Comparison of ENCODE assay signal across 1 cellular context in genomic region chr6:88908598-88909548, GRCh38.
TF ChIP-seq lines count a peak whose summit lies in the region.

No MANE protein-coding gene starts in this region.

TF ChIP-seq in K562, 482 proteins besides CTCF, POLR2A, EP300 and RAD21:
- TF ChIP-seq, protein P1, sequence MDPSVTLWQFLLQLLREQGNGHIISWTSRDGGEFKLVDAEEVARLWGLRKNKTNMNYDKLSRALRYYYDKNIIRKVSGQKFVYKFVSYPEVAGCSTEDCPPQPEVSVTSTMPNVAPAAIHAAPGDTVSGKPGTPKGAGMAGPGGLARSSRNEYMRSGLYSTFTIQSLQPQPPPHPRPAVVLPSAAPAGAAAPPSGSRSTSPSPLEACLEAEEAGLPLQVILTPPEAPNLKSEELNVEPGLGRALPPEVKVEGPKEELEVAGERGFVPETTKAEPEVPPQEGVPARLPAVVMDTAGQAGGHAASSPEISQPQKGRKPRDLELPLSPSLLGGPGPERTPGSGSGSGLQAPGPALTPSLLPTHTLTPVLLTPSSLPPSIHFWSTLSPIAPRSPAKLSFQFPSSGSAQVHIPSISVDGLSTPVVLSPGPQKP (CRISPR knock-in tag; IDR thresholded peaks at IDR 0.05) = no peak
- TF ChIP-seq TFE3 (CRISPR knock-in tag; IDR thresholded peaks at IDR 0.05) (no peak), KLF13 (tag; IDR thresholded peaks at IDR 0.05; ENCODE audit: borderline replicate concordance, low read depth) (no peak), CAMTA2 (CRISPR knock-in tag; conservative IDR thresholded peaks at IDR 0.05) (no peak), ZNF217 (CRISPR knock-in tag; IDR thresholded peaks at IDR 0.05) (no peak), ZBTB34 (CRISPR knock-in tag; IDR thresholded peaks at IDR 0.05) (no peak), ZNF140 (CRISPR knock-in tag; IDR thresholded peaks at IDR 0.05) (no peak), ZNF133 (CRISPR knock-in tag; IDR thresholded peaks at IDR 0.05) (no peak), PCBP2 (IDR thresholded peaks at IDR 0.05; ENCODE audit: low read depth, low read length, poor library complexity, severe bottlenecking) (no peak)
- TF ChIP-seq, protein P2, sequence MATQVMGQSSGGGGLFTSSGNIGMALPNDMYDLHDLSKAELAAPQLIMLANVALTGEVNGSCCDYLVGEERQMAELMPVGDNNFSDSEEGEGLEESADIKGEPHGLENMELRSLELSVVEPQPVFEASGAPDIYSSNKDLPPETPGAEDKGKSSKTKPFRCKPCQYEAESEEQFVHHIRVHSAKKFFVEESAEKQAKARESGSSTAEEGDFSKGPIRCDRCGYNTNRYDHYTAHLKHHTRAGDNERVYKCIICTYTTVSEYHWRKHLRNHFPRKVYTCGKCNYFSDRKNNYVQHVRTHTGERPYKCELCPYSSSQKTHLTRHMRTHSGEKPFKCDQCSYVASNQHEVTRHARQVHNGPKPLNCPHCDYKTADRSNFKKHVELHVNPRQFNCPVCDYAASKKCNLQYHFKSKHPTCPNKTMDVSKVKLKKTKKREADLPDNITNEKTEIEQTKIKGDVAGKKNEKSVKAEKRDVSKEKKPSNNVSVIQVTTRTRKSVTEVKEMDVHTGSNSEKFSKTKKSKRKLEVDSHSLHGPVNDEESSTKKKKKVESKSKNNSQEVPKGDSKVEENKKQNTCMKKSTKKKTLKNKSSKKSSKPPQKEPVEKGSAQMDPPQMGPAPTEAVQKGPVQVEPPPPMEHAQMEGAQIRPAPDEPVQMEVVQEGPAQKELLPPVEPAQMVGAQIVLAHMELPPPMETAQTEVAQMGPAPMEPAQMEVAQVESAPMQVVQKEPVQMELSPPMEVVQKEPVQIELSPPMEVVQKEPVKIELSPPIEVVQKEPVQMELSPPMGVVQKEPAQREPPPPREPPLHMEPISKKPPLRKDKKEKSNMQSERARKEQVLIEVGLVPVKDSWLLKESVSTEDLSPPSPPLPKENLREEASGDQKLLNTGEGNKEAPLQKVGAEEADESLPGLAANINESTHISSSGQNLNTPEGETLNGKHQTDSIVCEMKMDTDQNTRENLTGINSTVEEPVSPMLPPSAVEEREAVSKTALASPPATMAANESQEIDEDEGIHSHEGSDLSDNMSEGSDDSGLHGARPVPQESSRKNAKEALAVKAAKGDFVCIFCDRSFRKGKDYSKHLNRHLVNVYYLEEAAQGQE (CRISPR knock-in tag; IDR thresholded peaks at IDR 0.05; ENCODE audit: low read depth) = no peak
- TF ChIP-seq, protein P3, sequence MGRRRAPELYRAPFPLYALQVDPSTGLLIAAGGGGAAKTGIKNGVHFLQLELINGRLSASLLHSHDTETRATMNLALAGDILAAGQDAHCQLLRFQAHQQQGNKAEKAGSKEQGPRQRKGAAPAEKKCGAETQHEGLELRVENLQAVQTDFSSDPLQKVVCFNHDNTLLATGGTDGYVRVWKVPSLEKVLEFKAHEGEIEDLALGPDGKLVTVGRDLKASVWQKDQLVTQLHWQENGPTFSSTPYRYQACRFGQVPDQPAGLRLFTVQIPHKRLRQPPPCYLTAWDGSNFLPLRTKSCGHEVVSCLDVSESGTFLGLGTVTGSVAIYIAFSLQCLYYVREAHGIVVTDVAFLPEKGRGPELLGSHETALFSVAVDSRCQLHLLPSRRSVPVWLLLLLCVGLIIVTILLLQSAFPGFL (CRISPR knock-in tag; IDR thresholded peaks at IDR 0.05) = no peak
